Comparison of ENCODE assay signal across 23 cellular contexts in genomic region chr13:95684463-95684862, GRCh38. TPM values are rescaled to one million over a fixed set of nuclear protein-coding genes. Genes with fewer than 3 reads are reported as not detected.
"Had no signal": no experiment of that assay in that cellular context is flagged by ENCODE, and none has a peak within 500 bp of the region (broad histone marks: within the 10 kb centered on the region; RNA-seq: fewer than 3 reads in every experiment).

No MANE protein-coding gene starts in this region.

- H3K4me3 ChIP-seq: coronary artery, lower lobe of right lung, tibial nerve had no signal

- H3K4me1 ChIP-seq: parathyroid adenoma had no signal

- H3K9ac ChIP-seq: parathyroid adenoma had no signal

- H3K27me3 ChIP-seq: brain microvascular endothelial cell, tibial nerve had no signal

- H3K9me3 Mint-ChIP-seq: central memory CD8-positive, alpha-beta T cell; immature natural killer cell had no signal

- H3K27ac Mint-ChIP-seq: activated CD4-positive, alpha-beta T cell treated with anti-CD3 and anti-CD28 coated beads, Interleukin-2, amount 10 ng/mL, durations not matched to agents 24 days and 14 days; activated CD8-positive, alpha-beta T cell treated with anti-CD3 and anti-CD28 coated beads, Interleukin-2, amount 10 ng/mL, durations not matched to agents 7 days and 5 days; activated naive CD8-positive, alpha-beta T cell treated with anti-CD3 and anti-CD28 coated beads, Interleukin-2, amount 10 ng/mL, durations not matched to agents 7 days and 5 days; stimulated activated naive B cell treated with anti-CD40 and anti-IgM and Interleukin-4, amounts not matched to agents 10 μg/mL and 1 μg/mL and 100 μg/mL, for 72 hours had no signal

- H3K4me3 Mint-ChIP-seq: activated CD4-positive, alpha-beta T cell treated with anti-CD3 and anti-CD28 coated beads, Interleukin-2, amount 10 ng/mL, durations not matched to agents 24 days and 14 days; activated CD8-positive, alpha-beta T cell treated with anti-CD3 and anti-CD28 coated beads, Interleukin-2, amount 10 ng/mL, durations not matched to agents 7 days and 5 days; activated naive CD8-positive, alpha-beta T cell treated with anti-CD3 and anti-CD28 coated beads, Interleukin-2, amount 10 ng/mL, durations not matched to agents 7 days and 5 days; central memory CD8-positive, alpha-beta T cell; stimulated activated naive B cell treated with anti-CD40 and anti-IgM and Interleukin-4, amounts not matched to agents 10 μg/mL and 1 μg/mL and 100 μg/mL, for 72 hours had no signal

- ATAC-seq: activated CD8-positive, alpha-beta T cell treated with anti-CD3 and anti-CD28 coated beads, Interleukin-2, amount 10 ng/mL, durations not matched to agents 7 days and 5 days; stimulated activated naive B cell treated with anti-CD40 and anti-IgM and Interleukin-4, amounts not matched to agents 10 μg/mL and 1 μg/mL and 100 μg/mL, for 72 hours had no signal

- H3K27me3 Mint-ChIP-seq: activated CD4-positive, alpha-beta T cell treated with anti-CD3 and anti-CD28 coated beads, Interleukin-2, amount 10 ng/mL, durations not matched to agents 24 days and 14 days; activated naive CD8-positive, alpha-beta T cell treated with anti-CD3 and anti-CD28 coated beads, Interleukin-2, amount 10 ng/mL, durations not matched to agents 7 days and 5 days; central memory CD8-positive, alpha-beta T cell; naive thymus-derived CD4-positive, alpha-beta T cell; stimulated activated naive B cell treated with anti-CD40 and anti-IgM and Interleukin-4, amounts not matched to agents 10 μg/mL and 1 μg/mL and 100 μg/mL, for 72 hours had no signal

- H3K36me3 ChIP-seq: brain microvascular endothelial cell, lower lobe of right lung, tibial nerve had no signal

- DNase-seq: activated CD4-positive, alpha-beta T cell treated with anti-CD3 and anti-CD28 coated beads, Interleukin-2, amount 10 ng/mL, durations not matched to agents 24 days and 14 days; activated CD4-positive, CD25-positive, alpha-beta regulatory T cell; activated CD8-positive, alpha-beta memory T cell treated with anti-CD3 and anti-CD28 coated beads, Interleukin-2, amount 50 U/mL, for 4 hours; activated CD8-positive, alpha-beta T cell treated with anti-CD3 and anti-CD28 coated beads, Interleukin-2, amount 10 ng/mL, durations not matched to agents 7 days and 5 days; activated gamma-delta T cell treated with Interleukin-2 at 50 U/mL for 16 hours; activated naive CD8-positive, alpha-beta T cell treated with anti-CD3 and anti-CD28 coated beads, Interleukin-2, amount 10 ng/mL, durations not matched to agents 7 days and 5 days; anterior cingulate cortex; brain microvascular endothelial cell; effector CD4-positive, alpha-beta T cell; foreskin fibroblast; hypothalamus; immature natural killer cell; lower lobe of right lung; naive thymus-derived CD4-positive, alpha-beta T cell; stimulated activated CD4-positive, alpha-beta T cell treated with anti-CD3 and anti-CD28 coated beads, Interleukin-15, amount 100 ng/mL, for 24 hours; stimulated activated CD4-positive, alpha-beta T cell treated with anti-CD3 and anti-CD28 coated beads, Interleukin-4, amount 100 ng/mL, for 1 hour; stimulated activated naive B cell treated with anti-CD40 and anti-IgM and Interleukin-4, amounts not matched to agents 10 μg/mL and 1 μg/mL and 100 μg/mL, for 72 hours; substantia nigra had no signal

- H3K9me3 ChIP-seq: lower lobe of right lung had no signal

- H3K27ac ChIP-seq: brain microvascular endothelial cell, coronary artery, lower lobe of right lung, parathyroid adenoma, tibial nerve had no signal

RNA-seq across cellular contexts. Expression of gene DZIP1, which starts 40.0 kb away (rescaled TPM):
- total RNA-seq: mononuclear cell; naive thymus-derived CD4-positive, alpha-beta T cell had no signal
